ENCODE assay signal across 8 cellular contexts in the genomic region with DNA sequence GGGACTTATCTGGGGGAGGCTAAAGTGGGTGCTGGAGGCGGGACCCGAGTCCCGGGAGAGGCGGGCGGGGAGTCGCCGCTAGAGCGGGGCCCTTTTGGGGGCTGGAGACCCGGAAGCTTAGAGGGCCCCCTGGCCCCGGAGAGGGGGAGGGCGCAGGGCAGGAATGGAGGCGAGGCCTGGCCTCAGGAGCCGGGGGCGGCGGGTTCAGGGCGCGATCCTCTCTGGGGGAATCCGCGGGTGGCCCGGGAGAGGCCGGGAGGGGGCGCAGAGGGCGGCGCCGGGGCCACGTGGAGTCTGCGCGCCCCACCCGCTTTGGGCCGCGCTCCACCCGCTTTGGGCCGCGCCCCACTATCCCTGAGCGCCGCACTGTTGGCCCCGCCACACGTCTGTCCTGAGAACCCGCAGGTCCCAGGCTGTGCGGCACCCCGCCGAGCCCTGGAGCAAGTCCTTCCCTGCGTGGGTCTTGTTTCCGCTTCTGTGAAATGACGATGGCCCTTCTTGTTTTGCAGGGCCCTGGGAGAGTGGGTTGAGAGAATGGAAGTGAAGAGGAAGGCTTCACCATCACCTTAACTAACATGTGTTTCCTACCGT.
DNase-seq lines count a peak whose midpoint lies in the region; ATAC-seq and TF ChIP-seq lines count a peak whose summit lies in the region.

No MANE protein-coding gene starts in this region.

- no TSS peak for BruUV-seq in MCF 10A (replicated peaks; lab: Mats Ljungman, UMichigan)

- peak overlapping the region; percentile 95 for H3K27ac Mint-ChIP-seq in MCF 10A (ENCODE audit: low read depth, unreplicated experiment)

- DNase-seq in DMS 273 treated with DMSO at 0.1 percent for 48 hours (lab: John Stamatoyannopoulos, UW) (peak; percentile 47), MV-4-11 (lab: John Stamatoyannopoulos, UW) (peak; percentile 53), UCSD-AML1 (lab: John Stamatoyannopoulos, UW; ENCODE audit: unreplicated experiment) (peak; percentile 77), MCF 10A (ENCODE audit: unreplicated experiment) (peak; percentile 72), iris pigment epithelial cell (ENCODE audit: low read depth) (peak; percentile 65)
- DNase-seq in stimulated activated CD4-positive, alpha-beta T cell treated with anti-CD3 and anti-CD28 coated beads, Interleukin-15, amount 100 ng/mL, for 1 hour (ENCODE audit: low read depth in 1 of 2, low spot score in 1 of 2): peak; percentile 23 to 57

- intact Hi-C loops in MCF 10A (cut with micrococcal nuclease): loop anchor here (1.0 kb wide), 1 partner anchor 90 kb away; the partner anchor contains the start of gene PUM1

- peak overlapping the region; percentile 82 for H3K4me3 Mint-ChIP-seq in MCF 10A (ENCODE audit: unreplicated experiment)

- POLR2A ChIA-PET in MCF 10A (lab: Yijun Ruan, JAX): interaction anchor here (1.3 to 1.9 kb wide), 4 partner anchors 10 to 94 kb away, joined by 5 to 30 read pairs (median 7); partner anchors contain the start of gene PUM1

- TF ChIP-seq CTCF in MCF 10A (IDR thresholded peaks at IDR 0.05; ENCODE audit: unreplicated experiment): peak; percentile 36

- peaks cover 8% of the 10 kb centered on the region for H3K36me3 Mint-ChIP-seq in MCF 10A (ENCODE audit: insufficient read depth, unreplicated experiment)

- H3K4me1 Mint-ChIP-seq in MCF 10A (ENCODE audit: insufficient read depth, unreplicated experiment): peaks cover 20% of the 10 kb centered on the region

- CTCF ChIA-PET in MCF 10A (lab: Yijun Ruan, JAX): interaction anchor here (0.6 kb wide), 2 partner anchors 156 to 162 kb away, joined by 3 to 4 read pairs; no protein-coding TSS in a partner anchor

- no peaks in the 10 kb centered on the region for H3K27me3 Mint-ChIP-seq in MCF 10A (ENCODE audit: insufficient read depth, unreplicated experiment)

- peak; percentile 76 for ATAC-seq in GM21529 (IDR thresholded peaks at IDR 0.05; ENCODE audit: unreplicated experiment)
- no peak for ATAC-seq in HG03159 (IDR thresholded peaks at IDR 0.05; ENCODE audit: unreplicated experiment)

- peaks cover 8% of the 10 kb centered on the region for H3K9me3 Mint-ChIP-seq in MCF 10A (ENCODE audit: unreplicated experiment)
